In genomic region chr2:4445821-4446220, GRCh38 we compare ENCODE assay signal across 21 cellular contexts.
"Had no signal": no experiment of that assay in that cellular context is flagged by ENCODE, and none has a peak within 500 bp of the region (broad histone marks: within the 10 kb centered on the region; RNA-seq: fewer than 3 reads in every experiment).

No MANE protein-coding gene starts in this region.

- ATAC-seq: left cardiac atrium; natural killer cell treated with Interleukin-12 subunit alpha and Interleukin-12 subunit beta and Interleukin-15 and Interleukin-18, amount 100 ng/mL, for 72 hours; right cardiac atrium; stimulated activated naive CD8-positive, alpha-beta T cell treated with anti-CD3 and anti-CD28 coated beads, Interleukin-15, Interleukin-2, amounts not matched to agents 100 U/mL and 50 U/mL, for 24 hours; WTC11 had no signal

- H3K4me1 Mint-ChIP-seq: activated naive CD8-positive, alpha-beta T cell treated with anti-CD3 and anti-CD28 coated beads for 36 hours; WTC11 had no signal

- H3K36me3 Mint-ChIP-seq: activated naive CD8-positive, alpha-beta T cell treated with anti-CD3 and anti-CD28 coated beads for 36 hours had no signal

- H3K4me3 ChIP-seq: cardiac muscle cell, upper lobe of left lung had no signal

- H3K4me3 Mint-ChIP-seq: activated naive CD8-positive, alpha-beta T cell treated with anti-CD3 and anti-CD28 coated beads for 36 hours; dendritic cell treated with granulocyte-macrophage colony-stimulating factor and Interleukin-4, amounts not matched to agents 40 ng/mL and 50 ng/mL, for 4 days; natural killer cell treated with Interleukin-12 subunit alpha and Interleukin-12 subunit beta and Interleukin-15 and Interleukin-18, amount 100 ng/mL, for 72 hours; WTC11 had no signal

- H3K27me3 Mint-ChIP-seq: activated naive CD8-positive, alpha-beta T cell treated with anti-CD3 and anti-CD28 coated beads for 36 hours; dendritic cell treated with granulocyte-macrophage colony-stimulating factor and Interleukin-4, amounts not matched to agents 40 ng/mL and 50 ng/mL, for 4 days; natural killer cell treated with Interleukin-12 subunit alpha and Interleukin-12 subunit beta and Interleukin-15 and Interleukin-18, amount 100 ng/mL, for 72 hours had no signal

- DNase-seq: activated CD4-positive, alpha-beta T cell treated with anti-CD3 and anti-CD28 coated beads, Interleukin-2, amount 50 U/mL, for 48 hours; activated CD8-positive, alpha-beta memory T cell treated with anti-CD3 and anti-CD28 coated beads, Interleukin-2, amount 50 U/mL, for 48 hours; activated naive CD4-positive, alpha-beta T cell treated with Interleukin-2 at 50 U/mL for 16 hours; activated naive CD8-positive, alpha-beta T cell treated with anti-CD3 and anti-CD28 coated beads for 36 hours; activated T-cell treated with anti-CD3 and anti-CD28 coated beads, Interleukin-2, amount 50 U/mL, for 48 hours; effector CD4-positive, alpha-beta T cell; glutamatergic neuron; hypothalamus; left cardiac atrium; midbrain; right cardiac atrium; stimulated activated CD4-positive, alpha-beta T cell treated with anti-CD3 and anti-CD28 coated beads, Interleukin-12 subunit alpha, Interleukin-12 subunit beta, amount 100 ng/mL, for 4 hours; stimulated activated CD4-positive, alpha-beta T cell treated with anti-CD3 and anti-CD28 coated beads, Interleukin-4, amount 100 ng/mL, for 4 hours; stimulated activated naive CD8-positive, alpha-beta T cell treated with anti-CD3 and anti-CD28 coated beads, Interleukin-15, Interleukin-2, amounts not matched to agents 100 U/mL and 50 U/mL, for 24 hours; T-helper 9 cell; upper lobe of left lung had no signal

- H3K9me3 ChIP-seq: upper lobe of left lung had no signal

- H3K27ac ChIP-seq: cardiac muscle cell, parathyroid adenoma, upper lobe of left lung had no signal

- H3K27me3 ChIP-seq: cardiac muscle cell, upper lobe of left lung had no signal

- H3K27ac Mint-ChIP-seq: activated naive CD8-positive, alpha-beta T cell treated with anti-CD3 and anti-CD28 coated beads for 36 hours; dendritic cell treated with granulocyte-macrophage colony-stimulating factor and Interleukin-4, amounts not matched to agents 40 ng/mL and 50 ng/mL, for 4 days; natural killer cell treated with Interleukin-12 subunit alpha and Interleukin-12 subunit beta and Interleukin-15 and Interleukin-18, amount 100 ng/mL, for 72 hours; WTC11 had no signal

- H3K4me1 ChIP-seq: parathyroid adenoma, upper lobe of left lung had no signal

- H3K36me3 ChIP-seq: cardiac muscle cell, upper lobe of left lung had no signal
